8 cellular contexts compared by ENCODE assay signal in the genomic region with DNA sequence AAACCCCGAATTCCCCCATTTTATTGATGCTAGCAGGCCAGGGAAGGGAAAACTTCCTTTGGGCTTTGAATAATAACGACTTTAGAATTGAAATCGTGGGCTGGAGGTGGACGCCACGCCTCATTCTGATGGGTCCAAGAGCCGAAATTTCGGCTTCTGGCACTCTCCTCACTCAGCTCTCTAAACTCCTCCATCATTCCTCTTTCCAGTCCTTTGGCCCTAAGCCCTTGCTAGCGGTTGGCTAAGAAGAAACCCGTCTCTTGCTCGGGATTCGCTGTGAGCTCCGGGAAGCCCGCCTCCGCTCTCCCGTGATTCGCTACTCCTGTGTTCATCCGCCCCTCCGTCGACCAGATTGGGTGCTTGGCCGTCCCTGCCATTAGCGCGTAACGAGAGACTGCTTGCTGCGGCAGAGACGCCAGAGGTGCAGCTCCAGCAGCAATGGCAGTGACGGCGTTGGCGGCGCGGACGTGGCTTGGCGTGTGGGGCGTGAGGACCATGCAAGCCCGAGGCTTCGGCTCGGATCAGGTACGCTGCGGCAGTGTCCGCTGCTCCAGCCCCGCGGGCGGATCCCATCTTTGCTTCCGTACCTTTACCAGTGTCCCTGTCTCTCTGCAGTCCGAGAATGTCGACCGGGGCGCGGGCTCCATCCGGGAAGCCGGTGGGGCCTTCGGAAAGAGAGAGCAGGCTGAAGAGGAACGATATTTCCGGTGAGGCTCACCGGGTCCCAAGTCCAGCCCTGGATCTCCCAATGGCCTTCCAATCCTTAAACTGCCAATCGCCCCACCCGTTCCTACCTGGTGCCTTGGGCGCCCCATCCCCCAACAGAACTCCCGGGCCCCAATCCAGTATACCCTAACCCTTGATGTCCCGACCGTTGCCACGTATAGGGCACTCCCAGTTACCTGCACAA. TPM values are rescaled to one million over a fixed set of nuclear protein-coding genes. Genes with fewer than 3 reads are reported as not detected.
DNase-seq lines count a peak whose midpoint lies in the region; ATAC-seq and TF ChIP-seq lines count a peak whose summit lies in the region.

Gene ATP5IF1 (plus strand): TSS at position 379 of the 910 bp plus-strand sequence. CDS start 60 bp downstream, at position 439.

- peak; percentile 98 for TF ChIP-seq POLR2A in GM15510 (IDR thresholded peaks at IDR 0.05; ENCODE audit: borderline replicate concordance, extremely low read depth, insufficient read length)

- ATAC-seq in HG02884 (IDR thresholded peaks at IDR 0.05; ENCODE audit: unreplicated experiment) (peak; percentile 73), left cardiac atrium (peak; percentile 95 to 96)

- TF ChIP-seq CTCF in progenitor cell of endocrine pancreas (IDR thresholded peaks at IDR 0.05; ENCODE audit: unreplicated experiment), result no peak

- DNase-seq in NCI-H146 treated with DMSO at 0.1 percent for 48 hours (lab: John Stamatoyannopoulos, UW; ENCODE audit: unreplicated experiment) (peak; percentile 95), T-helper 1 cell (peak; percentile 87 to 97 (median 94)), amniotic stem cell (lab: John Stamatoyannopoulos, UW) (peak; percentile 96), left cardiac atrium (peak; percentile 98), progenitor cell of endocrine pancreas (ENCODE audit: low spot score, unreplicated experiment) (peak; percentile 86), ureter (ENCODE audit: low spot score) (peak; percentile 98)

- intact Hi-C loops in left cardiac atrium (cut with DNase I), result no loop called here

- H3K27ac Mint-ChIP-seq in progenitor cell of endocrine pancreas, result no peak within 1 kb of the TSS

- peaks cover 1% of the 10 kb centered on the region for H3K36me3 Mint-ChIP-seq in progenitor cell of endocrine pancreas (ENCODE audit: insufficient read depth)

- H3K4me1 Mint-ChIP-seq in progenitor cell of endocrine pancreas (ENCODE audit: low read depth), result peaks cover 14% of the 10 kb centered on the region

- H3K9me3 Mint-ChIP-seq in progenitor cell of endocrine pancreas (ENCODE audit: low read depth), result no peaks in the 10 kb centered on the region

- no peaks in the 10 kb centered on the region for H3K27me3 Mint-ChIP-seq in progenitor cell of endocrine pancreas

- H3K4me3 Mint-ChIP-seq in progenitor cell of endocrine pancreas (ENCODE audit: low read depth), result no peak within 1 kb of the TSS

RNA-seq across cellular contexts. Expression of gene ATP5IF1, which starts in this region (rescaled TPM):
- total RNA-seq in left cardiac atrium (100 to 1,000 TPM; 241 to 296 TPM), progenitor cell of endocrine pancreas (130 and 152 TPM in 2 replicates), ureter (128 TPM)

Comparison
In these comparisons a context has a peak if more than half of its experiments do, and no peak if none do; other contexts are left out.
1. Peak in every context shown above with its lines: DNase-seq and ATAC-seq.